Comparison of ENCODE assay signal across 12 cellular contexts in genomic region chr18:56085561-56085960, GRCh38.
DNase-seq lines count a peak whose midpoint lies in the region; ATAC-seq and TF ChIP-seq lines count a peak whose summit lies in the region.
"Had no signal": no experiment of that assay in that cellular context is flagged by ENCODE, and none has a peak within 500 bp of the region (broad histone marks: within the 10 kb centered on the region; RNA-seq: fewer than 3 reads in every experiment).

No MANE protein-coding gene starts in this region.

- H3K9me3 ChIP-seq in MG63: no peaks in the 10 kb centered on the region

- H3K4me3 ChIP-seq in AG09309 (ENCODE audit: control insufficient read depth, low read depth, low read length) (no peak overlapping the region), MG63 (no peak overlapping the region), epithelial cell of esophagus (ENCODE audit: low read length) (no peak overlapping the region)

- no peak for ATAC-seq in HG03342 (IDR thresholded peaks at IDR 0.05; ENCODE audit: unreplicated experiment)

- DNase-seq in AG09309 (ENCODE audit: low read depth) (peak; percentile 76), MG63 (peak; percentile 46), epithelial cell of esophagus (ENCODE audit: low read depth) (peak; percentile 81), kidney tubule cell (ENCODE audit: low spot score) (peak; percentile 21), A172 (ENCODE audit: low spot score) (no peak), NCI-H1694 (lab: John Stamatoyannopoulos, UW) (no peak), GM19240 (ENCODE audit: insufficient read length, low spot score) (no peak)
- DNase-seq: activated naive CD4-positive, alpha-beta T cell treated with anti-CD3 and anti-CD28 coated beads for 36 hours; NCI-H1417 treated with DMSO at 0.1 percent for 48 hours; occipital lobe; substantia nigra had no signal

- no peak for TF ChIP-seq CTCF in AG09309 (IDR thresholded peaks at IDR 0.05; ENCODE audit: control insufficient read depth, insufficient read depth, low read depth, low read length, missing control alignments)
- no peak for TF ChIP-seq CTCF in epithelial cell of esophagus (IDR thresholded peaks at IDR 0.05; ENCODE audit: insufficient read depth, low read depth, low read length, missing control alignments)

- no peaks in the 10 kb centered on the region for H3K27me3 ChIP-seq in MG63

- no peaks in the 10 kb centered on the region for H3K36me3 ChIP-seq in MG63

Comparison
In these comparisons a context has a peak if more than half of its experiments do, and no peak if none do; other contexts are left out.
1. DNase-seq: peak in AG09309 (single experiment), MG63 (single experiment), epithelial cell of esophagus (single experiment) and kidney tubule cell (single experiment); none in A172 (single experiment), NCI-H1694 (single experiment) and GM19240 (single experiment).